20 cellular contexts compared by ENCODE assay signal in the genomic region with DNA sequence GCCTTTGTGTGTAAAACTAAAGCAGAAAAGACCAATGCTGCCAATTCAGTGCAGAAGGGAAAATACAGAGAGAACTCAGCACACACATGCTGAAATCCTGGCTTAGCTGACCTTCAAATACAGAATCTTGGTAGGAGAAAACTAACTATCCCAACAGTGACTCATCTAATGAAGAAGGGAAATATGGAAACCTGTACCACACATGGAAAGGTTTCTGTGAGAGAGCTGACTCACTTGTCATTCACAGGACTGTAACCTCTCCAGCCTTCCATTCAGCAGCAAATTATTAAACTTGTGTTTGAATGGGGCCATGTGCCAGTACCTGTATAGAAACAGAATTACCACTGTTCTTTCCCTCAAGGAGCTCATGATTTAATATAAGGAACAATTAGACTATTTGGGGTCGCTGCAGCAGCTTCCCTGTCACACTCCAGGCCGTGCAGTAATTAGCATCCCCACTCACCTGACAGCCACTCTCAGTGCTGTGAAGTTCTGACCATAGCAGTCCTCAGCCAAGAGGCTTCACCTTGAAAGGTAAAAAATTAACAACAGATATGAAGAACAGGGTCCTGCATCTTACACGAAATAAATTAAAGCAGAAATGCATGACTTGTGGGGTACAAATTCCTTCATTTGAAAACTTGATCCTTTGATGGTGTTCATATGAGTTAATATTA. TPM values are rescaled to one million over a fixed set of nuclear protein-coding genes. Genes with fewer than 3 reads are reported as not detected.
DNase-seq lines count a peak whose midpoint lies in the region; ATAC-seq and TF ChIP-seq lines count a peak whose summit lies in the region.
"Had no signal": no experiment of that assay in that cellular context is flagged by ENCODE, and none has a peak within 500 bp of the region (broad histone marks: within the 10 kb centered on the region; RNA-seq: fewer than 3 reads in every experiment).

No MANE protein-coding gene starts in this region.

- no peaks in the 10 kb centered on the region for H3K4me1 Mint-ChIP-seq in activated CD4-positive, alpha-beta T cell treated with anti-CD3 and anti-CD28 coated beads, Interleukin-2, amount 10 ng/mL, durations not matched to agents 7 days and 5 days
- H3K4me1 Mint-ChIP-seq: activated CD8-positive, alpha-beta memory T cell treated with anti-CD3 and anti-CD28 coated beads, Interleukin-2, amount 10 ng/mL, durations not matched to agents 7 days and 5 days had no signal

- ATAC-seq in GM21360 (IDR thresholded peaks at IDR 0.05; ENCODE audit: unreplicated experiment), result no peak
- ATAC-seq: activated CD8-positive, alpha-beta memory T cell treated with anti-CD3 and anti-CD28 coated beads, Interleukin-2, amount 10 ng/mL, durations not matched to agents 7 days and 5 days; natural killer cell treated with Interleukin-12 subunit alpha and Interleukin-12 subunit beta and Interleukin-15 and Interleukin-18, amount 100 ng/mL, for 72 hours; stimulated activated naive CD8-positive, alpha-beta T cell treated with anti-CD3 and anti-CD28 coated beads, Interleukin-15, Interleukin-2, amounts not matched to agents 100 U/mL and 50 U/mL, for 24 hours had no signal

- POLR2A ChIA-PET in activated CD4-positive, alpha-beta T cell treated with anti-CD3 and anti-CD28 coated beads, Interleukin-2, amount 10 ng/mL, durations not matched to agents 7 days and 5 days (lab: Charles Lee), result no interaction called here

- H3K36me3 Mint-ChIP-seq in activated CD4-positive, alpha-beta T cell treated with anti-CD3 and anti-CD28 coated beads, Interleukin-2, amount 10 ng/mL, durations not matched to agents 7 days and 5 days (ENCODE audit: low read depth), result no peaks in the 10 kb centered on the region
- H3K36me3 Mint-ChIP-seq: activated CD8-positive, alpha-beta memory T cell treated with anti-CD3 and anti-CD28 coated beads, Interleukin-2, amount 10 ng/mL, durations not matched to agents 7 days and 5 days; natural killer cell treated with Interleukin-12 subunit alpha and Interleukin-12 subunit beta and Interleukin-15 and Interleukin-18, amount 100 ng/mL, for 72 hours had no signal

- H3K27ac Mint-ChIP-seq in activated CD4-positive, alpha-beta T cell treated with anti-CD3 and anti-CD28 coated beads, Interleukin-2, amount 10 ng/mL, durations not matched to agents 7 days and 5 days, result no peak overlapping the region
- H3K27ac Mint-ChIP-seq: activated CD8-positive, alpha-beta memory T cell treated with anti-CD3 and anti-CD28 coated beads, Interleukin-2, amount 10 ng/mL, durations not matched to agents 7 days and 5 days; natural killer cell treated with Interleukin-12 subunit alpha and Interleukin-12 subunit beta and Interleukin-15 and Interleukin-18, amount 100 ng/mL, for 72 hours had no signal

- no peak overlapping the region for H3K9ac ChIP-seq in adipocyte (ENCODE audit: low read length)

- no peaks in the 10 kb centered on the region for H3K9me3 ChIP-seq in adipocyte (ENCODE audit: control insufficient read depth, low read length)
- H3K9me3 ChIP-seq: sigmoid colon, vagina had no signal

- TF ChIP-seq CTCF in foreskin fibroblast (IDR thresholded peaks at IDR 0.05; ENCODE audit: low read depth, low read length), result no peak

- no peaks in the 10 kb centered on the region for H3K9me3 Mint-ChIP-seq in activated CD4-positive, alpha-beta T cell treated with anti-CD3 and anti-CD28 coated beads, Interleukin-2, amount 10 ng/mL, durations not matched to agents 7 days and 5 days
- H3K9me3 Mint-ChIP-seq: natural killer cell treated with Interleukin-12 subunit alpha and Interleukin-12 subunit beta and Interleukin-15 and Interleukin-18, amount 100 ng/mL, for 72 hours had no signal

- H3K27me3 ChIP-seq in adipocyte (replicated peaks; ENCODE audit: control insufficient read depth, insufficient read depth, low read length), result no peaks in the 10 kb centered on the region
- H3K27me3 ChIP-seq: sigmoid colon, vagina had no signal

- CTCF ChIA-PET in activated CD4-positive, alpha-beta T cell treated with anti-CD3 and anti-CD28 coated beads, Interleukin-2, amount 10 ng/mL, durations not matched to agents 7 days and 5 days (lab: Charles Lee), result no interaction called here

- H3K4me1 ChIP-seq in adipocyte (ENCODE audit: control insufficient read depth, insufficient read depth, low read length), result no peaks in the 10 kb centered on the region
- H3K4me1 ChIP-seq: sigmoid colon, vagina had no signal

- no peak overlapping the region for H3K4me3 ChIP-seq in adipocyte (ENCODE audit: low read length)
- H3K4me3 ChIP-seq in foreskin fibroblast (ENCODE audit: low read depth in 1 of 2, low read length in 2 of 2), result no peak overlapping the region
- H3K4me3 ChIP-seq: sigmoid colon, vagina had no signal

- no peaks in the 10 kb centered on the region for H3K27me3 Mint-ChIP-seq in activated CD4-positive, alpha-beta T cell treated with anti-CD3 and anti-CD28 coated beads, Interleukin-2, amount 10 ng/mL, durations not matched to agents 7 days and 5 days
- H3K27me3 Mint-ChIP-seq: natural killer cell treated with Interleukin-12 subunit alpha and Interleukin-12 subunit beta and Interleukin-15 and Interleukin-18, amount 100 ng/mL, for 72 hours had no signal

- H3K4me3 Mint-ChIP-seq in activated CD4-positive, alpha-beta T cell treated with anti-CD3 and anti-CD28 coated beads, Interleukin-2, amount 10 ng/mL, durations not matched to agents 7 days and 5 days, result no peak overlapping the region
- H3K4me3 Mint-ChIP-seq: activated CD8-positive, alpha-beta memory T cell treated with anti-CD3 and anti-CD28 coated beads, Interleukin-2, amount 10 ng/mL, durations not matched to agents 7 days and 5 days; natural killer cell treated with Interleukin-12 subunit alpha and Interleukin-12 subunit beta and Interleukin-15 and Interleukin-18, amount 100 ng/mL, for 72 hours had no signal

- DNase-seq in A172 (ENCODE audit: low spot score) (peak; percentile 35), HPDE6-E6E7 (ENCODE audit: extremely low spot score) (peak; percentile 34), adipocyte (ENCODE audit: low read depth) (peak; percentile 9), foreskin fibroblast (peak; percentile 50 to 56), NCI-H526 treated with DMSO at 0.1 percent for 48 hours (lab: John Stamatoyannopoulos, UW) (no peak), occipital lobe (lab: John Stamatoyannopoulos, UW) (no peak)
- DNase-seq in activated CD4-positive, alpha-beta T cell treated with anti-CD3 and anti-CD28 coated beads, Interleukin-2, amount 10 ng/mL, durations not matched to agents 7 days and 5 days, result no peak
- DNase-seq: activated CD8-positive, alpha-beta memory T cell treated with anti-CD3 and anti-CD28 coated beads, Interleukin-2, amount 10 ng/mL, durations not matched to agents 7 days and 5 days; activated naive CD4-positive, alpha-beta T cell treated with Interleukin-2 at 50 U/mL for 16 hours; central memory CD4-positive, alpha-beta T cell; COR-L47; hypothalamus; NCI-H1417; NCI-H2227 treated with DMSO at 0.1 percent for 48 hours; OCI-M1; sigmoid colon; stimulated activated naive CD8-positive, alpha-beta T cell treated with anti-CD3 and anti-CD28 coated beads, Interleukin-15, Interleukin-2, amounts not matched to agents 100 U/mL and 50 U/mL, for 24 hours had no signal

- H3K36me3 ChIP-seq in adipocyte (ENCODE audit: control insufficient read depth, insufficient read depth, low read length, severe bottlenecking), result no peaks in the 10 kb centered on the region
- H3K36me3 ChIP-seq: sigmoid colon, vagina had no signal

RNA-seq across cellular contexts. Expression of a gene that starts 53.9 kb away (rescaled TPM):
- total RNA-seq in A172 (2014; rRNA removed; shearing (Covaris generic)), result 16.2 and 18.1 TPM in 2 replicates
- 10 to 100 TPM; 15.1 to 15.4 TPM for total RNA-seq in activated CD4-positive, alpha-beta T cell treated with anti-CD3 and anti-CD28 coated beads, Interleukin-2, amount 10 ng/mL, durations not matched to agents 7 days and 5 days
- total RNA-seq in occipital lobe, result 67.1 TPM

Comparison
In these comparisons a context has a peak if more than half of its experiments do, and no peak if none do; other contexts are left out.
1. DNase-seq: peak in A172 (single experiment), HPDE6-E6E7 (single experiment), adipocyte (single experiment) and foreskin fibroblast (2 of 2); none in activated CD4-positive, alpha-beta T cell treated with anti-CD3 and anti-CD28 coated beads, Interleukin-2, amount 10 ng/mL, durations not matched to agents 7 days and 5 days (single experiment), NCI-H526 treated with DMSO at 0.1 percent for 48 hours (single experiment) and occipital lobe (single experiment).